10 cellular contexts compared by ENCODE assay signal in genomic region chr12:8037947-8038346, GRCh38. TPM values are rescaled to one million over a fixed set of nuclear protein-coding genes. Genes with fewer than 3 reads are reported as not detected.
DNase-seq lines count a peak whose midpoint lies in the region; TF ChIP-seq lines count a peak whose summit lies in the region.
"Had no signal": no experiment of that assay in that cellular context is flagged by ENCODE, and none has a peak within 500 bp of the region (broad histone marks: within the 10 kb centered on the region; RNA-seq: fewer than 3 reads in every experiment).

No MANE protein-coding gene starts in this region.

- no peak overlapping the region for H3K27ac ChIP-seq in CD4-positive, alpha-beta memory T cell (ENCODE audit: low read depth, low read length)
- H3K27ac ChIP-seq in Karpas-422 (ENCODE audit: low read length) (no peak overlapping the region), dorsolateral prefrontal cortex (peak overlapping the region in 41 of 59 donors; percentile 6 to 98 (median 57)), neural progenitor cell (no peak overlapping the region)

- no peak for DNase-seq in CD4-positive, alpha-beta memory T cell
- no peak for DNase-seq in Karpas-422
- DNase-seq in dorsolateral prefrontal cortex: no peak
- no peak for DNase-seq in neural progenitor cell (ENCODE audit: low spot score)
- no peak for DNase-seq in Ammon's horn (ENCODE audit: low spot score)
- no peak for DNase-seq in UCSD-AML1 (lab: John Stamatoyannopoulos, UW; ENCODE audit: unreplicated experiment)
- no peak for DNase-seq in DMS153 (lab: John Stamatoyannopoulos, UW)
- no peak for DNase-seq in activated CD4-positive, alpha-beta T cell treated with anti-CD3 and anti-CD28 coated beads, Interleukin-2, amount 50 U/mL, for 1 hour
- DNase-seq: activated effector memory CD4-positive, alpha-beta T cell treated with Interleukin-2 at 50 U/mL for 16 hours had no signal

- no peak overlapping the region for H2AFZ ChIP-seq in Karpas-422 (ENCODE audit: low read length)
- no peak overlapping the region for H2AFZ ChIP-seq in neural progenitor cell (replicated peaks)

- CTCF ChIA-PET in CD4-positive, alpha-beta memory T cell (lab: Charles Lee; ENCODE audit: partially characterized antibody): interaction anchor here (1.1 to 8.5 kb wide), 8 partner anchors 7 to 231 kb away, joined by 3 to 85 read pairs (median 5); partner anchors contain the start of gene NECAP1

- intact Hi-C loops in CD4-positive, alpha-beta memory T cell (cut with micrococcal nuclease): no loop called here
- intact Hi-C loops in dorsolateral prefrontal cortex (cut with DNase I): loop anchor here in 1 of 2 donors (5.0 to 10.0 kb wide), 2 partner anchors 199 to 357 kb away; no protein-coding TSS in a partner anchor

- peaks cover 18% of the 10 kb centered on the region for H3K36me3 ChIP-seq in CD4-positive, alpha-beta memory T cell (ENCODE audit: insufficient read depth, low read length)
- peaks cover 11% of the 10 kb centered on the region; the same call in 1 of the 2 replicates for H3K36me3 ChIP-seq in Karpas-422 (ENCODE audit: insufficient read depth, low read length)
- no peaks in the 10 kb centered on the region for H3K36me3 ChIP-seq in neural progenitor cell

- H3K4me2 ChIP-seq in Karpas-422 (ENCODE audit: low read depth, low read length, poor library complexity, severe bottlenecking) (peak overlapping the region; percentile 62), neural progenitor cell (peak overlapping the region; percentile 70)

- POLR2A ChIA-PET in CD4-positive, alpha-beta memory T cell (lab: Charles Lee; ENCODE audit: partially characterized antibody): interaction anchor here (1.0 to 3.3 kb wide), 6 partner anchors 11 to 102 kb away, joined by 3 to 40 read pairs (median 4); partner anchors contain the start of gene SLC2A3

- H3K9me3 ChIP-seq in CD4-positive, alpha-beta memory T cell (ENCODE audit: control insufficient read depth in 1 of 2, low read length in 2 of 2): no peaks in the 10 kb centered on the region
- no peaks in the 10 kb centered on the region for H3K9me3 ChIP-seq in Karpas-422 (ENCODE audit: low read length)
- no peaks in the 10 kb centered on the region for H3K9me3 ChIP-seq in neural progenitor cell (ENCODE audit: low read depth)

- H3K27me3 Mint-ChIP-seq in CD4-positive, alpha-beta memory T cell: no peaks in the 10 kb centered on the region
- H3K27me3 Mint-ChIP-seq in neural progenitor cell (ENCODE audit: insufficient read depth, low read depth): no peaks in the 10 kb centered on the region

- H3K9me2 ChIP-seq in Karpas-422 (replicated peaks; ENCODE audit: insufficient read depth, low read length): no peaks in the 10 kb centered on the region

- H3K4me1 ChIP-seq in CD4-positive, alpha-beta memory T cell (ENCODE audit: insufficient read depth, low read length): peaks cover 64% of the 10 kb centered on the region
- H3K4me1 ChIP-seq in Karpas-422 (ENCODE audit: low read length) (peaks cover 59% of the 10 kb centered on the region), neural progenitor cell (peaks cover 35% of the 10 kb centered on the region)

- peaks cover 22% of the 10 kb centered on the region for H3F3A ChIP-seq in neural progenitor cell (ENCODE audit: low read depth)

- H4K20me1 ChIP-seq in Karpas-422 (ENCODE audit: insufficient read depth, low read depth, low read length) (no peaks in the 10 kb centered on the region), neural progenitor cell (ENCODE audit: low read depth) (peaks cover 33% of the 10 kb centered on the region)

- no peaks in the 10 kb centered on the region for H3K9me3 Mint-ChIP-seq in CD4-positive, alpha-beta memory T cell
- H3K9me3 Mint-ChIP-seq in neural progenitor cell: no peaks in the 10 kb centered on the region
- H3K9me3 Mint-ChIP-seq: neural crest cell had no signal

- H3K9ac ChIP-seq in Karpas-422 (ENCODE audit: low read length) (peak overlapping the region; percentile 56), neural progenitor cell (no peak overlapping the region)

- no peaks in the 10 kb centered on the region for H3K27me3 ChIP-seq in CD4-positive, alpha-beta memory T cell (ENCODE audit: insufficient read depth, low read length)
- H3K27me3 ChIP-seq in Karpas-422 (ENCODE audit: low read length) (no peaks in the 10 kb centered on the region), dorsolateral prefrontal cortex (no peaks in the 10 kb centered on the region), neural progenitor cell (no peaks in the 10 kb centered on the region)

- H3K36me3 Mint-ChIP-seq in CD4-positive, alpha-beta memory T cell: peaks cover 19 to 39% of the 10 kb centered on the region in 2 donors
- H3K36me3 Mint-ChIP-seq in neural progenitor cell: peaks cover 14% of the 10 kb centered on the region

- H3K4me1 Mint-ChIP-seq in CD4-positive, alpha-beta memory T cell: peaks cover 52 to 69% (median 63%) of the 10 kb centered on the region in 4 donors
- H3K4me1 Mint-ChIP-seq in neural progenitor cell: peaks cover 42% of the 10 kb centered on the region

- TF ChIP-seq CTCF in dorsolateral prefrontal cortex (IDR thresholded peaks at IDR 0.05 in 54 of 56, conservative IDR thresholded peaks at IDR 0.05 in 2 of 56; ENCODE audit: low read depth in 1 of 56, partially characterized antibody in 56 of 56) (no peak), neural progenitor cell (IDR thresholded peaks at IDR 0.05) (no peak)

- peaks cover 13% of the 10 kb centered on the region for H3K79me2 ChIP-seq in Karpas-422 (ENCODE audit: low read length)
- peaks cover 5% of the 10 kb centered on the region for H3K79me2 ChIP-seq in neural progenitor cell (ENCODE audit: low read depth)

- H3K4me3 Mint-ChIP-seq in CD4-positive, alpha-beta memory T cell: peak overlapping the region; percentile 53 to 92 (median 71)
- H3K4me3 Mint-ChIP-seq in neural progenitor cell: peak overlapping the region; percentile 64

- peak overlapping the region in 1 of 2 donors; percentile 28 for H3K4me3 ChIP-seq in CD4-positive, alpha-beta memory T cell (ENCODE audit: low read length in 2 of 2)
- H3K4me3 ChIP-seq in Karpas-422 (ENCODE audit: low read length) (peak overlapping the region; percentile 56; the same call in 1 of the 2 replicates), dorsolateral prefrontal cortex (peak overlapping the region in 30 of 59 donors; percentile 13 to 98 (median 44)), neural progenitor cell (no peak overlapping the region)

- H3K27ac Mint-ChIP-seq in CD4-positive, alpha-beta memory T cell: peak overlapping the region; percentile 53 to 96 (median 80)
- H3K27ac Mint-ChIP-seq in neural progenitor cell: no peak overlapping the region

RNA-seq across cellular contexts. Expression of gene FOXJ2, which starts 5.4 kb away (rescaled TPM):
- 10 to 100 TPM; 32.4 to 33.4 TPM for total RNA-seq in CD4-positive, alpha-beta memory T cell
- polyA plus RNA-seq in CD4-positive, alpha-beta memory T cell: 10 to 100 TPM in 1 of 2 donors, 1 to 10 TPM in 1; 4.8 to 18.3 TPM
- total RNA-seq in Karpas-422 (2014; rRNA removed; shearing (Covaris generic); ENCODE audit: low replicate concordance): 8.5 and 9.0 TPM in 2 replicates
- total RNA-seq in dorsolateral prefrontal cortex (10 to 100 TPM; 13.4 to 28.9 (median 16.8) TPM), neural progenitor cell (ENCODE audit: low replicate concordance) (6.8 and 7.4 TPM in 2 replicates)

RNA-seq across cellular contexts. Expression of gene C3AR1, which starts 28.2 kb away (rescaled TPM):
- total RNA-seq in CD4-positive, alpha-beta memory T cell: 1 to 10 TPM; 4.6 to 6.1 TPM
- polyA plus RNA-seq in CD4-positive, alpha-beta memory T cell: 10 to 100 TPM in 1 of 2 donors, 1 to 10 TPM in 1; 8.6 to 10.6 TPM
- total RNA-seq in Karpas-422 (2014; rRNA removed; shearing (Covaris generic); ENCODE audit: low replicate concordance): 2.2 and 3.2 TPM in 2 replicates
- total RNA-seq in dorsolateral prefrontal cortex (10 to 100 TPM in 30 of 120 experiments, 1 to 10 TPM in 90; 1.1 to 23.1 (median 7.0) TPM), neural progenitor cell (ENCODE audit: low replicate concordance) (not detected in 2 replicates)
- total RNA-seq: neural crest cell had no signal

RNA-seq across cellular contexts. Expression of gene NECAP1, which starts 44.1 kb away (rescaled TPM):
- total RNA-seq in CD4-positive, alpha-beta memory T cell: 10 to 100 TPM; 59.2 to 59.5 TPM
- polyA plus RNA-seq in CD4-positive, alpha-beta memory T cell: 10 to 100 TPM; 24.3 to 29.3 TPM
- 33.2 and 42.8 TPM in 2 replicates for total RNA-seq in Karpas-422 (2014; rRNA removed; shearing (Covaris generic); ENCODE audit: low replicate concordance)
- total RNA-seq in dorsolateral prefrontal cortex (100 to 1,000 TPM in 108 of 120 experiments, 10 to 100 TPM in 12; 52.7 to 220 (median 150) TPM), neural progenitor cell (ENCODE audit: low replicate concordance) (25.2 and 40.1 TPM in 2 replicates)

Comparison
In these comparisons a context has a peak if more than half of its experiments do, and no peak if none do; other contexts are left out.
1. H3K27ac ChIP-seq: peak in dorsolateral prefrontal cortex (41 of 59); none in CD4-positive, alpha-beta memory T cell (single experiment), Karpas-422 (single experiment) and neural progenitor cell (single experiment).